Comparison of ENCODE assay signal across 13 cellular contexts in genomic region chr10:79425074-79425532, GRCh38. TPM values are rescaled to one million over a fixed set of nuclear protein-coding genes. Genes with fewer than 3 reads are reported as not detected.
DNase-seq lines count a peak whose midpoint lies in the region; ATAC-seq and TF ChIP-seq lines count a peak whose summit lies in the region.
"Had no signal": no experiment of that assay in that cellular context is flagged by ENCODE, and none has a peak within 500 bp of the region (broad histone marks: within the 10 kb centered on the region; RNA-seq: fewer than 3 reads in every experiment).

No MANE protein-coding gene starts in this region.

- peaks cover 16% of the 10 kb centered on the region for H3K4me1 ChIP-seq in BE2C
- H3K4me1 ChIP-seq in liver (ENCODE audit: control insufficient read depth in 4 of 4, insufficient read depth in 4 of 4, low read length in 3 of 4): peaks cover 19 to 42% (median 33%) of the 10 kb centered on the region in 4 donors
- peaks cover 47 to 56% (median 49%) of the 10 kb centered on the region in 3 donors for H3K4me1 ChIP-seq in skeletal muscle tissue (ENCODE audit: control insufficient read depth in 3 of 3, insufficient read depth in 3 of 3, low read length in 3 of 3)

- TF ChIP-seq RAD21 in liver (IDR thresholded peaks at IDR 0.05): peak in 1 of 2 donors; percentile 52

- ATAC-seq in GM18909 (IDR thresholded peaks at IDR 0.05; ENCODE audit: poor library complexity, unreplicated experiment): no peak
- no peak for ATAC-seq in stimulated activated naive CD8-positive, alpha-beta T cell treated with anti-CD3 and anti-CD28 coated beads, Interleukin-15, Interleukin-2, amounts not matched to agents 100 U/mL and 50 U/mL, for 24 hours
- ATAC-seq in GM21619 (IDR thresholded peaks at IDR 0.05; ENCODE audit: unreplicated experiment): no peak

- WGBS in liver: 46% methylated on average over 5 of the region's 5 CpGs

- TF ChIP-seq CTCF in BE2C (IDR thresholded peaks at IDR 0.05; ENCODE audit: low read depth, low read length) (no peak), liver (IDR thresholded peaks at IDR 0.05; ENCODE audit: low read depth, low read length, missing input control) (peak; percentile 15)

- H3K9ac ChIP-seq in liver (ENCODE audit: low read depth in 1 of 2, low read length in 2 of 2): no peak overlapping the region
- peak overlapping the region; percentile 54 to 80 (median 78) for H3K9ac ChIP-seq in skeletal muscle tissue (ENCODE audit: low read depth in 1 of 3, low read length in 3 of 3)

- DNase-seq in BE2C: peak; percentile 68
- no peak for DNase-seq in NCI-H2171 treated with DMSO at 0.1 percent for 48 hours (lab: John Stamatoyannopoulos, UW)
- no peak for DNase-seq in stimulated activated naive CD8-positive, alpha-beta T cell treated with anti-CD3 and anti-CD28 coated beads, Interleukin-15, Interleukin-2, amounts not matched to agents 100 U/mL and 50 U/mL, for 24 hours
- DNase-seq: activated effector memory CD4-positive, alpha-beta T cell treated with Interleukin-2 at 50 U/mL for 16 hours; NCI-H2081 treated with DMSO at 0.1 percent for 48 hours; PC-9; stimulated activated CD4-positive, alpha-beta T cell treated with anti-CD3 and anti-CD28 coated beads, Interleukin-15, amount 100 ng/mL, for 24 hours; WERI-Rb-1 had no signal

- H3K36me3 ChIP-seq in BE2C (no peaks in the 10 kb centered on the region), liver (ENCODE audit: control insufficient read depth in 4 of 4, insufficient read depth in 3 of 4, low read depth in 1 of 4, low read length in 3 of 4) (peaks cover 0 to 7% (median 5%) of the 10 kb centered on the region in 4 donors), skeletal muscle tissue (ENCODE audit: control insufficient read depth in 3 of 3, insufficient read depth in 3 of 3, low read length in 3 of 3) (peaks cover 5 to 30% (median 7%) of the 10 kb centered on the region in 3 donors)
- H3K36me3 ChIP-seq: WERI-Rb-1 had no signal

- peak overlapping the region; percentile 88 for H3K27ac ChIP-seq in cingulate gyrus (ENCODE audit: low read depth, low read length)
- peak overlapping the region; percentile 89 to 96 for H3K27ac ChIP-seq in liver (ENCODE audit: low read depth in 1 of 2, low read length in 2 of 2)
- H3K27ac ChIP-seq in skeletal muscle tissue (ENCODE audit: low read depth, low read length): peak overlapping the region; percentile 82
- H3K27ac ChIP-seq: PC-9, WERI-Rb-1 had no signal

- H3K27me3 ChIP-seq in BE2C (no peaks in the 10 kb centered on the region), liver (ENCODE audit: control insufficient read depth in 4 of 4, insufficient read depth in 4 of 4, low read length in 3 of 4) (no peaks in the 10 kb centered on the region), skeletal muscle tissue (ENCODE audit: control insufficient read depth in 3 of 3, insufficient read depth in 3 of 3, low read length in 3 of 3) (no peaks in the 10 kb centered on the region)

- H3K9me3 ChIP-seq in BE2C (no peaks in the 10 kb centered on the region), liver (ENCODE audit: control insufficient read depth in 4 of 4, low read length in 3 of 4) (no peaks in the 10 kb centered on the region), skeletal muscle tissue (ENCODE audit: control insufficient read depth in 3 of 3, low read length in 3 of 3) (no peaks in the 10 kb centered on the region)

- H3K4me3 ChIP-seq in BE2C (ENCODE audit: low read depth, low read length): no peak overlapping the region
- no peak overlapping the region for H3K4me3 ChIP-seq in liver (ENCODE audit: low read depth in 1 of 3, low read length in 3 of 3)
- H3K4me3 ChIP-seq in skeletal muscle tissue (ENCODE audit: low read length in 3 of 3): peak overlapping the region; percentile 35 to 52 (median 35)
- H3K4me3 ChIP-seq: PC-9 had no signal

TF ChIP-seq in liver, 16 proteins besides CTCF, POLR2A, EP300 and RAD21:
- TF ChIP-seq HNF4G (IDR thresholded peaks at IDR 0.05): peak; percentile 45
- TF ChIP-seq ZBTB33 (IDR thresholded peaks at IDR 0.05): no peak
- TF ChIP-seq ATF3 (IDR thresholded peaks at IDR 0.05): no peak
- TF ChIP-seq REST (IDR thresholded peaks at IDR 0.05): no peak
- TF ChIP-seq EGR1 (IDR thresholded peaks at IDR 0.05; ENCODE audit: low read depth in 2 of 2): no peak
- peak; percentile 52 for TF ChIP-seq SP1 (IDR thresholded peaks at IDR 0.05)
- peak; percentile 67 for TF ChIP-seq NR2F2 (IDR thresholded peaks at IDR 0.05)
- TF ChIP-seq MAX (IDR thresholded peaks at IDR 0.05): no peak
- no peak for TF ChIP-seq FOXA2 (IDR thresholded peaks at IDR 0.05)
- peak; percentile 66 to 83 for TF ChIP-seq HNF4A (conservative IDR thresholded peaks at IDR 0.05)
- TF ChIP-seq RXRA (IDR thresholded peaks at IDR 0.05): peak; percentile 76 to 79
- no peak for TF ChIP-seq YY1 (IDR thresholded peaks at IDR 0.05)
- no peak for TF ChIP-seq JUND (IDR thresholded peaks at IDR 0.05)
- no peak for TF ChIP-seq GABPA (IDR thresholded peaks at IDR 0.05 in 1 of 2, conservative IDR thresholded peaks at IDR 0.05 in 1 of 2)
- no peak for TF ChIP-seq TAF1 (conservative IDR thresholded peaks at IDR 0.05)
- no peak for TF ChIP-seq FOXA1 (IDR thresholded peaks at IDR 0.05)

RNA-seq across cellular contexts. Expression of gene ZCCHC24, which starts 20.3 kb away (rescaled TPM):
- 5.6 TPM for polyA plus RNA-seq in BE2C (2012; ENCODE audit: insufficient read depth, insufficient read length, low read depth)
- 10 to 100 TPM in 1 of 2 donors, 1 to 10 TPM in 1; 7.8 to 23.9 TPM for total RNA-seq in liver
- 10 to 100 TPM; 13.2 to 16.4 TPM for polyA plus RNA-seq in liver
- 20.9 TPM for total RNA-seq in skeletal muscle tissue

Comparison
In these comparisons a context has a peak if more than half of its experiments do, and no peak if none do; other contexts are left out.
1. H3K4me3 ChIP-seq: peak in skeletal muscle tissue (3 of 3); none in BE2C (single experiment) and liver (0 of 3).
2. H3K9ac ChIP-seq: peak in skeletal muscle tissue (3 of 3); none in liver (0 of 2).
3. Peak in every context shown above with its lines, with median percentiles within 50 percentile points of each other: H3K27ac ChIP-seq.